Comparison of ENCODE assay signal across 8 cellular contexts in the genomic region with DNA sequence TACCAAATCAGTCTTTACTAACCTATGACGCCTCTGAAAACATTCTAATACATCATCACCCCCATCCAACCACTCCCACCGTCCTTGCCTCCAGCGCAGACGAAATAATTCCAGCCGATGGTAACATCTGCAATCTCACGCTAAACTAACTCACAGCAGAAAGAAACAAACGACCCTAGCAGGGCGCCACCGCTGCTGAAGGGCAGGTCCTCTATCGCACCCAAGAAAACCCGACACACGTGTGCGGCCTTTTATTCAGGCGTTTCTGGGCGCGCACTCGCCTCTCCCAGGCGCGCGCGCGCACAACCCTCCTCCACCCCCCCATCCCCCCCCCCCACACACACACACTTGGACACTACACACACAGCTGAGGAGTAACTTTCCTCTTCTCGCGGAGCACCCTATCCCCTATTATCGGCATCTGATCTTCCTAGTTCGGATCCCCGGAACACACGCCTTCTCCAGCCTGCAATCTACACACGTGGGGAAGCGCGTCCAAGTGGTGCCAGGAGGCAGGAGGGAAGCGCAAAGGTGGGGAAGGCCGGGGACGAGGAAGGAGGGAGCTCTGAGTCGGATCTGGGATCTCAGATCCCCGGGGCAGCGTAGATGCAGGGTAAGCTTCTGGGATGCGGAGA. TPM values are rescaled to one million over a fixed set of nuclear protein-coding genes. Genes with fewer than 3 reads are reported as not detected.
DNase-seq lines count a peak whose midpoint lies in the region; ATAC-seq, FAIRE-seq and TF ChIP-seq lines count a peak whose summit lies in the region.

No MANE protein-coding gene starts in this region.

- H3K4me1 Mint-ChIP-seq in activated T-helper 17 cell treated with anti-CD3 and anti-CD28 coated beads, Interleukin-2, amount 50 U/mL, for 72 hours: peaks cover 21% of the 10 kb centered on the region

- ATAC-seq in activated T-helper 17 cell treated with anti-CD3 and anti-CD28 coated beads, Interleukin-2, amount 50 U/mL, for 72 hours (replicated peaks): no peak
- ATAC-seq in gastroesophageal sphincter (no peak), HG02840 (IDR thresholded peaks at IDR 0.05; ENCODE audit: low FRiP score, unreplicated experiment) (no peak)

- H3K9me3 Mint-ChIP-seq in activated T-helper 17 cell treated with anti-CD3 and anti-CD28 coated beads, Interleukin-2, amount 50 U/mL, for 72 hours: no peaks in the 10 kb centered on the region

- DNase-seq in AML-193 (lab: John Stamatoyannopoulos, UW) (peak; percentile 50 to 53), GM19239 (ENCODE audit: insufficient read length, low spot score) (peak; percentile 41), NCI-H748 treated with DMSO at 0.1 percent for 48 hours (lab: John Stamatoyannopoulos, UW) (peak; percentile 29), inferior parietal cortex (ENCODE audit: extremely low spot score) (no peak)

- H3K4me3 ChIP-seq in gastroesophageal sphincter: peak overlapping the region; percentile 66 to 94
- H3K4me3 ChIP-seq in neutrophil (ENCODE audit: low read depth in 1 of 2, low read length in 1 of 2): peak overlapping the region; percentile 91

- peak overlapping the region; percentile 89 for H3K4me3 Mint-ChIP-seq in activated T-helper 17 cell treated with anti-CD3 and anti-CD28 coated beads, Interleukin-2, amount 50 U/mL, for 72 hours

- FAIRE-seq in GM19239 (lab: Jason Lieb, UNC): peak; percentile 35

- H3K4me1 ChIP-seq in gastroesophageal sphincter (peaks cover 0 to 57% (median 0%) of the 10 kb centered on the region in 3 donors), neutrophil (ENCODE audit: control insufficient read depth in 1 of 2, insufficient read depth in 1 of 2, low read depth in 1 of 2, low read length in 1 of 2) (peaks cover 50 to 59% of the 10 kb centered on the region in 2 experiments)

- H3K36me3 ChIP-seq in gastroesophageal sphincter: peaks cover 0 to 3% of the 10 kb centered on the region in 2 donors
- no peaks in the 10 kb centered on the region for H3K36me3 ChIP-seq in neutrophil

- H3K27me3 ChIP-seq in gastroesophageal sphincter: no peaks in the 10 kb centered on the region
- H3K27me3 ChIP-seq in neutrophil: no peaks in the 10 kb centered on the region

- H3K27ac ChIP-seq in gastroesophageal sphincter (peak overlapping the region; percentile 60 to 94 (median 93)), neutrophil (peak overlapping the region; percentile 85)

- peak overlapping the region; percentile 51 for H3K27ac Mint-ChIP-seq in activated T-helper 17 cell treated with anti-CD3 and anti-CD28 coated beads, Interleukin-2, amount 50 U/mL, for 72 hours

- 0% methylated on average over 5 to 11 of the region's 38 CpGs for WGBS in gastroesophageal sphincter (ENCODE audit: low coverage in 1 of 2), 2 donors

- no peaks in the 10 kb centered on the region for H3K36me3 Mint-ChIP-seq in activated T-helper 17 cell treated with anti-CD3 and anti-CD28 coated beads, Interleukin-2, amount 50 U/mL, for 72 hours (ENCODE audit: low read depth)

- TF ChIP-seq CTCF in gastroesophageal sphincter (IDR thresholded peaks at IDR 0.05): no peak
- no peak for TF ChIP-seq CTCF in neutrophil (IDR thresholded peaks at IDR 0.05)

- no peak for TF ChIP-seq POLR2A in gastroesophageal sphincter (IDR thresholded peaks at IDR 0.05)

- H3K9me3 ChIP-seq in gastroesophageal sphincter: no peaks in the 10 kb centered on the region
- no peaks in the 10 kb centered on the region for H3K9me3 ChIP-seq in neutrophil

- H3K27me3 Mint-ChIP-seq in activated T-helper 17 cell treated with anti-CD3 and anti-CD28 coated beads, Interleukin-2, amount 50 U/mL, for 72 hours: peaks cover 13% of the 10 kb centered on the region

- TF ChIP-seq EP300 in gastroesophageal sphincter (IDR thresholded peaks at IDR 0.05): no peak

RNA-seq across cellular contexts. Expression of a gene that starts 1.4 kb away (rescaled TPM):
- total RNA-seq in activated T-helper 17 cell treated with anti-CD3 and anti-CD28 coated beads, Interleukin-2, amount 50 U/mL, for 72 hours: 1 to 10 TPM; 1.1 to 2.1 TPM
- total RNA-seq in gastroesophageal sphincter: 10 to 100 TPM; 18.3 to 49.1 (median 29.0) TPM

Comparison
In these comparisons a context has a peak if more than half of its experiments do, and no peak if none do; other contexts are left out.
1. RNA of a gene that starts 1.4 kb away (total RNA-seq): 18.3 to 49.1 TPM in gastroesophageal sphincter; 1.1 to 2.1 TPM in activated T-helper 17 cell treated with anti-CD3 and anti-CD28 coated beads, Interleukin-2, amount 50 U/mL, for 72 hours; every median in the first group is over 4 times any median in the second.